In genomic region chr11:900545-900944, GRCh38 we compare ENCODE assay signal across 28 cellular contexts.
"Had no signal": no experiment of that assay in that cellular context is flagged by ENCODE, and none has a peak within 500 bp of the region (broad histone marks: within the 10 kb centered on the region; RNA-seq: fewer than 3 reads in every experiment).

No MANE protein-coding gene starts in this region.

- H3K9me3 ChIP-seq: ovary, psoas muscle, spleen, suprapubic skin, testis, tibial artery, transverse colon, upper lobe of right lung, uterus had no signal

- DNase-seq: naive thymus-derived CD8-positive, alpha-beta T cell; nephron progenitor cell; occipital lobe; ovary; posterior cingulate gyrus; psoas muscle; right cardiac atrium; spleen; stimulated activated CD4-positive, alpha-beta T cell treated with anti-CD3 and anti-CD28 coated beads, Interleukin-12 subunit alpha, Interleukin-12 subunit beta, amount 100 ng/mL, for 4 hours; stimulated activated CD4-positive, alpha-beta T cell treated with anti-CD3 and anti-CD28 coated beads, Interleukin-1b, Interleukin-23, amount 100 ng/mL, for 48 hours; stimulated activated CD4-positive, alpha-beta T cell treated with anti-CD3 and anti-CD28 coated beads, Interleukin-4, amount 100 ng/mL, for 1 hour; stimulated activated CD4-positive, alpha-beta T cell treated with anti-CD3 and anti-CD28 coated beads, Interleukin-4, amount 100 ng/mL, for 4 hours; stimulated activated CD8-positive, alpha-beta memory T cell treated with anti-CD3 and anti-CD28 coated beads, Interleukin-4, amount 100 ng/mL, for 48 hours; stimulated activated naive CD4-positive, alpha-beta T cell; stimulated activated naive CD8-positive, alpha-beta T cell treated with anti-CD3 and anti-CD28 coated beads, Interleukin-15, amount 100 ng/mL, for 72 hours; stimulated activated naive CD8-positive, alpha-beta T cell treated with anti-CD3 and anti-CD28 coated beads, Interleukin-15, Interleukin-2, amounts not matched to agents 100 U/mL and 50 U/mL, for 24 hours; testis; tibial artery; transverse colon; upper lobe of right lung; uterus had no signal

- ATAC-seq: naive thymus-derived CD8-positive, alpha-beta T cell; natural killer cell treated with Interleukin-12 subunit alpha and Interleukin-12 subunit beta and Interleukin-15 and Interleukin-18, amount 100 ng/mL, for 72 hours; psoas muscle; right cardiac atrium; sciatic nerve; stimulated activated memory B cell treated with anti-CD40 and anti-IgM and Interleukin-4, amounts not matched to agents 10 μg/mL and 1 μg/mL and 100 μg/mL, for 72 hours; stimulated activated naive CD8-positive, alpha-beta T cell treated with anti-CD3 and anti-CD28 coated beads, Interleukin-15, amount 100 ng/mL, for 72 hours; stimulated activated naive CD8-positive, alpha-beta T cell treated with anti-CD3 and anti-CD28 coated beads, Interleukin-15, Interleukin-2, amounts not matched to agents 100 U/mL and 50 U/mL, for 24 hours; upper lobe of right lung had no signal

- H3K4me3 ChIP-seq: ovary, psoas muscle, skin epidermis, smooth muscle cell, spleen, suprapubic skin, testis, tibial artery, transverse colon, upper lobe of right lung, uterus had no signal

- H3K36me3 ChIP-seq: ovary, uterus had no signal

- H3K9ac ChIP-seq: parathyroid adenoma had no signal

- H3K4me2 ChIP-seq: smooth muscle cell had no signal

- H3K27me3 ChIP-seq: ovary, spleen, suprapubic skin, testis, tibial artery, transverse colon, upper lobe of right lung, uterus had no signal

- H3K4me1 ChIP-seq: parathyroid adenoma, psoas muscle, spleen, suprapubic skin, tibial artery, upper lobe of right lung, uterus had no signal

- H3K27ac ChIP-seq: ovary, parathyroid adenoma, psoas muscle, skin epidermis, spleen, suprapubic skin, testis, tibial artery, transverse colon, upper lobe of right lung, uterus had no signal

- H2AFZ ChIP-seq: parathyroid adenoma had no signal
